Comparison of ENCODE assay signal across 1 cellular context in genomic region chr19:5927439-5927821, GRCh38.
A peak's percentile ranks its signal among the peaks of the same experiment; 100 is the strongest.
TF ChIP-seq lines count a peak whose summit lies in the region.

No MANE protein-coding gene starts in this region.

TF ChIP-seq in GM12878, 131 proteins besides CTCF, POLR2A, EP300 and RAD21 (continues in another document):
- no peak for TF ChIP-seq JUNB (IDR thresholded peaks at IDR 0.05)
- TF ChIP-seq STAT1 (conservative IDR thresholded peaks at IDR 0.05), result no peak
- peak in 1 of 2 experiments; percentile 47; a peak in 1 of 4 replicates for TF ChIP-seq BHLHE40 (IDR thresholded peaks at IDR 0.05; ENCODE audit: borderline replicate concordance in 1 of 2, low read depth in 2 of 2, low read length in 1 of 2)
- no peak for TF ChIP-seq NRF1 (conservative IDR thresholded peaks at IDR 0.05; ENCODE audit: low read depth, low read length)
- TF ChIP-seq FOXK2 (IDR thresholded peaks at IDR 0.05), result no peak
- no peak for TF ChIP-seq SMAD1 (IDR thresholded peaks at IDR 0.05; ENCODE audit: low read depth, partially characterized antibody)
- no peak for TF ChIP-seq SRF (IDR thresholded peaks at IDR 0.05; ENCODE audit: low read depth in 2 of 2, low read length in 2 of 2)
- TF ChIP-seq PBX3 (IDR thresholded peaks at IDR 0.05; ENCODE audit: insufficient replicate concordance, low read depth, low read length), result no peak
- TF ChIP-seq BRCA1 (IDR thresholded peaks at IDR 0.05; ENCODE audit: low read depth, low read length), result no peak
- peak; percentile 62 for TF ChIP-seq MEF2B (IDR thresholded peaks at IDR 0.05; ENCODE audit: partially characterized antibody, poor library complexity, severe bottlenecking)
- no peak for TF ChIP-seq SUPT20H (IDR thresholded peaks at IDR 0.05; ENCODE audit: borderline replicate concordance, control insufficient read depth, low read depth, low read length)
- TF ChIP-seq FOS (IDR thresholded peaks at IDR 0.05; ENCODE audit: borderline replicate concordance, extremely low read depth, insufficient read length), result no peak
- TF ChIP-seq NFIC (IDR thresholded peaks at IDR 0.05; ENCODE audit: low read depth, low read length), result no peak
- TF ChIP-seq NR2F1 (conservative IDR thresholded peaks at IDR 0.05), result 0 out of 2 replicates have a peak, but pooled peaks have one; percentile 24
- TF ChIP-seq RUNX3 (IDR thresholded peaks at IDR 0.05; ENCODE audit: low read length), result no peak; the same call in 1 of the 2 replicates
- no peak for TF ChIP-seq RFX5 (IDR thresholded peaks at IDR 0.05; ENCODE audit: low read depth, low read length)
- no peak for TF ChIP-seq CUX1 (IDR thresholded peaks at IDR 0.05; ENCODE audit: insufficient replicate concordance, low read depth, low read length)
- no peak for TF ChIP-seq E2F4 (IDR thresholded peaks at IDR 0.05; ENCODE audit: low read depth, low read length)
- no peak for TF ChIP-seq BCL3 (IDR thresholded peaks at IDR 0.05; ENCODE audit: borderline replicate concordance, insufficient read depth, low read depth, low read length, poor library complexity, severe bottlenecking)
- TF ChIP-seq MYC (IDR thresholded peaks at IDR 0.05; ENCODE audit: insufficient read depth, insufficient read length, insufficient replicate concordance, low read length, severe bottlenecking), result no peak
- no peak for TF ChIP-seq BACH1 (IDR thresholded peaks at IDR 0.05; ENCODE audit: borderline replicate concordance)
- TF ChIP-seq ZNF207 (IDR thresholded peaks at IDR 0.05; ENCODE audit: borderline replicate concordance), result no peak
- TF ChIP-seq KDM1A (IDR thresholded peaks at IDR 0.05; ENCODE audit: borderline replicate concordance), result no peak
- no peak for TF ChIP-seq SMC3 (IDR thresholded peaks at IDR 0.05; ENCODE audit: borderline replicate concordance, low read length)
- TF ChIP-seq TCF3 (IDR thresholded peaks at IDR 0.05; ENCODE audit: borderline replicate concordance, insufficient read depth, low read depth, low read length), result no peak
- no peak for TF ChIP-seq EZH2 (IDR thresholded peaks at IDR 0.05; ENCODE audit: borderline replicate concordance, control insufficient read depth, low read depth, low read length)
- TF ChIP-seq CREM (IDR thresholded peaks at IDR 0.05; ENCODE audit: low read depth), result no peak
- TF ChIP-seq, protein P1, sequence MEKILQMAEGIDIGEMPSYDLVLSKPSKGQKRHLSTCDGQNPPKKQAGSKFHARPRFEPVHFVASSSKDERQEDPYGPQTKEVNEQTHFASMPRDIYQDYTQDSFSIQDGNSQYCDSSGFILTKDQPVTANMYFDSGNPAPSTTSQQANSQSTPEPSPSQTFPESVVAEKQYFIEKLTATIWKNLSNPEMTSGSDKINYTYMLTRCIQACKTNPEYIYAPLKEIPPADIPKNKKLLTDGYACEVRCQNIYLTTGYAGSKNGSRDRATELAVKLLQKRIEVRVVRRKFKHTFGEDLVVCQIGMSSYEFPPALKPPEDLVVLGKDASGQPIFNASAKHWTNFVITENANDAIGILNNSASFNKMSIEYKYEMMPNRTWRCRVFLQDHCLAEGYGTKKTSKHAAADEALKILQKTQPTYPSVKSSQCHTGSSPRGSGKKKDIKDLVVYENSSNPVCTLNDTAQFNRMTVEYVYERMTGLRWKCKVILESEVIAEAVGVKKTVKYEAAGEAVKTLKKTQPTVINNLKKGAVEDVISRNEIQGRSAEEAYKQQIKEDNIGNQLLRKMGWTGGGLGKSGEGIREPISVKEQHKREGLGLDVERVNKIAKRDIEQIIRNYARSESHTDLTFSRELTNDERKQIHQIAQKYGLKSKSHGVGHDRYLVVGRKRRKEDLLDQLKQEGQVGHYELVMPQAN (conservative IDR thresholded peaks at IDR 0.05), result no peak
- TF ChIP-seq NFXL1 (IDR thresholded peaks at IDR 0.05; ENCODE audit: borderline replicate concordance), result no peak
- no peak for TF ChIP-seq PAX8 (IDR thresholded peaks at IDR 0.05)
- no peak for TF ChIP-seq CBFB (IDR thresholded peaks at IDR 0.05; ENCODE audit: low read depth)
- TF ChIP-seq, protein P2, sequence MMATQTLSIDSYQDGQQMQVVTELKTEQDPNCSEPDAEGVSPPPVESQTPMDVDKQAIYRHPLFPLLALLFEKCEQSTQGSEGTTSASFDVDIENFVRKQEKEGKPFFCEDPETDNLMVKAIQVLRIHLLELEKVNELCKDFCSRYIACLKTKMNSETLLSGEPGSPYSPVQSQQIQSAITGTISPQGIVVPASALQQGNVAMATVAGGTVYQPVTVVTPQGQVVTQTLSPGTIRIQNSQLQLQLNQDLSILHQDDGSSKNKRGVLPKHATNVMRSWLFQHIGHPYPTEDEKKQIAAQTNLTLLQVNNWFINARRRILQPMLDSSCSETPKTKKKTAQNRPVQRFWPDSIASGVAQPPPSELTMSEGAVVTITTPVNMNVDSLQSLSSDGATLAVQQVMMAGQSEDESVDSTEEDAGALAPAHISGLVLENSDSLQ (IDR thresholded peaks at IDR 0.05), result no peak
- TF ChIP-seq YBX1 (IDR thresholded peaks at IDR 0.05), result no peak
- TF ChIP-seq CREB1 (IDR thresholded peaks at IDR 0.05; ENCODE audit: low read depth), result no peak
- peak; percentile 94 for TF ChIP-seq SPI1 (IDR thresholded peaks at IDR 0.05; ENCODE audit: borderline replicate concordance, insufficient read depth, low read depth, low read length)
- no peak for TF ChIP-seq NBN (IDR thresholded peaks at IDR 0.05)
- peak; percentile 74; the same call in 1 of the 2 replicates for TF ChIP-seq PAX5 (IDR thresholded peaks at IDR 0.05; ENCODE audit: borderline replicate concordance, low read depth, low read length)
- no peak for TF ChIP-seq SUZ12 (IDR thresholded peaks at IDR 0.05; ENCODE audit: unreplicated experiment)
- TF ChIP-seq IKZF2 (IDR thresholded peaks at IDR 0.05), result peak in 1 of 2 experiments; percentile 45; a peak in 2 of 4 replicates
- TF ChIP-seq IRF4 (IDR thresholded peaks at IDR 0.05; ENCODE audit: low read depth, low read length), result peak; percentile 80
- TF ChIP-seq ZSCAN29 (IDR thresholded peaks at IDR 0.05), result no peak
- TF ChIP-seq, protein P3, sequence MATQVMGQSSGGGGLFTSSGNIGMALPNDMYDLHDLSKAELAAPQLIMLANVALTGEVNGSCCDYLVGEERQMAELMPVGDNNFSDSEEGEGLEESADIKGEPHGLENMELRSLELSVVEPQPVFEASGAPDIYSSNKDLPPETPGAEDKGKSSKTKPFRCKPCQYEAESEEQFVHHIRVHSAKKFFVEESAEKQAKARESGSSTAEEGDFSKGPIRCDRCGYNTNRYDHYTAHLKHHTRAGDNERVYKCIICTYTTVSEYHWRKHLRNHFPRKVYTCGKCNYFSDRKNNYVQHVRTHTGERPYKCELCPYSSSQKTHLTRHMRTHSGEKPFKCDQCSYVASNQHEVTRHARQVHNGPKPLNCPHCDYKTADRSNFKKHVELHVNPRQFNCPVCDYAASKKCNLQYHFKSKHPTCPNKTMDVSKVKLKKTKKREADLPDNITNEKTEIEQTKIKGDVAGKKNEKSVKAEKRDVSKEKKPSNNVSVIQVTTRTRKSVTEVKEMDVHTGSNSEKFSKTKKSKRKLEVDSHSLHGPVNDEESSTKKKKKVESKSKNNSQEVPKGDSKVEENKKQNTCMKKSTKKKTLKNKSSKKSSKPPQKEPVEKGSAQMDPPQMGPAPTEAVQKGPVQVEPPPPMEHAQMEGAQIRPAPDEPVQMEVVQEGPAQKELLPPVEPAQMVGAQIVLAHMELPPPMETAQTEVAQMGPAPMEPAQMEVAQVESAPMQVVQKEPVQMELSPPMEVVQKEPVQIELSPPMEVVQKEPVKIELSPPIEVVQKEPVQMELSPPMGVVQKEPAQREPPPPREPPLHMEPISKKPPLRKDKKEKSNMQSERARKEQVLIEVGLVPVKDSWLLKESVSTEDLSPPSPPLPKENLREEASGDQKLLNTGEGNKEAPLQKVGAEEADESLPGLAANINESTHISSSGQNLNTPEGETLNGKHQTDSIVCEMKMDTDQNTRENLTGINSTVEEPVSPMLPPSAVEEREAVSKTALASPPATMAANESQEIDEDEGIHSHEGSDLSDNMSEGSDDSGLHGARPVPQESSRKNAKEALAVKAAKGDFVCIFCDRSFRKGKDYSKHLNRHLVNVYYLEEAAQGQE (IDR thresholded peaks at IDR 0.05; ENCODE audit: low read depth, low read length), result no peak
- no peak for TF ChIP-seq LARP7 (IDR thresholded peaks at IDR 0.05)
- no peak for TF ChIP-seq CEBPB (IDR thresholded peaks at IDR 0.05; ENCODE audit: borderline replicate concordance in 1 of 2, low read depth in 2 of 2, low read length in 2 of 2)
- TF ChIP-seq, protein P4, sequence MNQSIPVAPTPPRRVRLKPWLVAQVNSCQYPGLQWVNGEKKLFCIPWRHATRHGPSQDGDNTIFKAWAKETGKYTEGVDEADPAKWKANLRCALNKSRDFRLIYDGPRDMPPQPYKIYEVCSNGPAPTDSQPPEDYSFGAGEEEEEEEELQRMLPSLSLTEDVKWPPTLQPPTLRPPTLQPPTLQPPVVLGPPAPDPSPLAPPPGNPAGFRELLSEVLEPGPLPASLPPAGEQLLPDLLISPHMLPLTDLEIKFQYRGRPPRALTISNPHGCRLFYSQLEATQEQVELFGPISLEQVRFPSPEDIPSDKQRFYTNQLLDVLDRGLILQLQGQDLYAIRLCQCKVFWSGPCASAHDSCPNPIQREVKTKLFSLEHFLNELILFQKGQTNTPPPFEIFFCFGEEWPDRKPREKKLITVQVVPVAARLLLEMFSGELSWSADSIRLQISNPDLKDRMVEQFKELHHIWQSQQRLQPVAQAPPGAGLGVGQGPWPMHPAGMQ (IDR thresholded peaks at IDR 0.05; ENCODE audit: borderline replicate concordance), result no peak
- no peak for TF ChIP-seq MLLT1 (IDR thresholded peaks at IDR 0.05)
